8 cellular contexts compared by ENCODE assay signal in the genomic region with DNA sequence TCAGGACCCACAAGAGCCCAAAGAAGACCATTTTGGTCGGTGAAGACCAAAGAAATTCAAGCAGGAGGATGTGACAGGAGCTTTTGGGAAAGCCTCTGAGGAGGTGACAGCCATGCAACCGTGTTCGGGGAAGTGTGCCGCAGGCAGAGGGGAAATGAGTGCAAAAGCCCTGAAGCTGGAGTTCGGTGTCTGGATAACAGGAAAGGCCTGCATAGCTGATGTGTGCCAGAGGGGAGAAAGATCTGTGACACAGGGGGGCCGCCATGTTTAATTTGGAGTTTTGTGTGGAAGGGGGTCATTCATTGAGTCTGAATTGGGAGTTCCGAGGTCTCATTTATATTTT. TPM values are rescaled to one million over a fixed set of nuclear protein-coding genes. Genes with fewer than 3 reads are reported as not detected.
A peak's percentile ranks its signal among the peaks of the same experiment; 100 is the strongest.
DNase-seq lines count a peak whose midpoint lies in the region; ATAC-seq and TF ChIP-seq lines count a peak whose summit lies in the region.

No MANE protein-coding gene starts in this region.

- TF ChIP-seq CTCF in BJ (IDR thresholded peaks at IDR 0.05; ENCODE audit: insufficient read depth, low read depth, low read length) (no peak), HFFc6 (IDR thresholded peaks at IDR 0.05) (no peak), sigmoid colon (IDR thresholded peaks at IDR 0.05) (no peak)

- no peak for ATAC-seq in activated T-helper 17 cell treated with anti-CD3 and anti-CD28 coated beads, Interleukin-2, amount 50 U/mL, for 72 hours (replicated peaks)
- ATAC-seq in left ventricle myocardium superior: peak; percentile 2
- no peak for ATAC-seq in GM19463 (IDR thresholded peaks at IDR 0.05; ENCODE audit: unreplicated experiment)

- DNase-seq in BJ (ENCODE audit: low read depth) (no peak), HFFc6 (no peak), left ventricle myocardium superior (no peak), sigmoid colon (no peak), middle frontal gyrus (ENCODE audit: extremely low spot score, low spot score) (no peak), KG1 (lab: John Stamatoyannopoulos, UW) (no peak)

- POLR2A ChIA-PET in BJ (lab: Charles Lee): interaction anchor here (0.9 to 1.1 kb wide), 2 partner anchors 55 to 158 kb away, joined by 3 to 6 read pairs; a partner anchor contains a TSS

- no peaks in the 10 kb centered on the region for H3K9me3 ChIP-seq in sigmoid colon

- CTCF ChIA-PET in BJ (lab: Yijun Ruan, JAX): interaction anchor here (0.8 to 3.8 kb wide), 21 partner anchors 9 to 396 kb away, joined by 3 to 24 read pairs (median 4); a partner anchor contains a TSS

- H3K27ac Mint-ChIP-seq in HFFc6: peak overlapping the region; percentile 99
- peak overlapping the region; percentile 98 for H3K27ac Mint-ChIP-seq in activated T-helper 17 cell treated with anti-CD3 and anti-CD28 coated beads, Interleukin-2, amount 50 U/mL, for 72 hours

- H3K9me3 Mint-ChIP-seq in HFFc6: no peaks in the 10 kb centered on the region
- no peaks in the 10 kb centered on the region for H3K9me3 Mint-ChIP-seq in activated T-helper 17 cell treated with anti-CD3 and anti-CD28 coated beads, Interleukin-2, amount 50 U/mL, for 72 hours

- peak overlapping the region; percentile 92 to 99 (median 96) for H3K27ac ChIP-seq in sigmoid colon

- 4% methylated on average over 7 of the region's 7 CpGs for WGBS in sigmoid colon, 2 donors

- intact Hi-C loops in left ventricle myocardium superior (cut with micrococcal nuclease): loop anchor here (10.0 kb wide), 1 partner anchor 53 kb away; a partner anchor contains a TSS
- intact Hi-C loops in sigmoid colon (cut with DNase I): loop anchor here (1.0 to 10.0 kb wide), 7 partner anchors 53 to 833 kb away; a partner anchor contains a TSS

- peaks cover 79% of the 10 kb centered on the region for H3K4me1 Mint-ChIP-seq in HFFc6 (ENCODE audit: low read depth)
- peaks cover 47% of the 10 kb centered on the region for H3K4me1 Mint-ChIP-seq in activated T-helper 17 cell treated with anti-CD3 and anti-CD28 coated beads, Interleukin-2, amount 50 U/mL, for 72 hours

- H3K36me3 Mint-ChIP-seq in HFFc6 (ENCODE audit: low read depth): peaks cover 53% of the 10 kb centered on the region
- peaks cover 33% of the 10 kb centered on the region for H3K36me3 Mint-ChIP-seq in activated T-helper 17 cell treated with anti-CD3 and anti-CD28 coated beads, Interleukin-2, amount 50 U/mL, for 72 hours (ENCODE audit: low read depth)

- no peaks in the 10 kb centered on the region for H3K36me3 ChIP-seq in BJ (ENCODE audit: control insufficient read depth, insufficient read depth, low read length)
- no peaks in the 10 kb centered on the region for H3K36me3 ChIP-seq in sigmoid colon

- peaks cover 6% of the 10 kb centered on the region for H3K27me3 Mint-ChIP-seq in HFFc6 (ENCODE audit: insufficient read depth)
- no peaks in the 10 kb centered on the region for H3K27me3 Mint-ChIP-seq in activated T-helper 17 cell treated with anti-CD3 and anti-CD28 coated beads, Interleukin-2, amount 50 U/mL, for 72 hours

- H3K4me3 ChIP-seq in BJ (ENCODE audit: low read depth, low read length) (peak overlapping the region; percentile 68), sigmoid colon (peak overlapping the region; percentile 38 to 98 (median 95))

- H3K4me3 Mint-ChIP-seq in HFFc6: peak overlapping the region; percentile 97
- peak overlapping the region; percentile 99 for H3K4me3 Mint-ChIP-seq in activated T-helper 17 cell treated with anti-CD3 and anti-CD28 coated beads, Interleukin-2, amount 50 U/mL, for 72 hours

- peaks cover 0 to 59% (median 52%) of the 10 kb centered on the region in 4 donors for H3K4me1 ChIP-seq in sigmoid colon

- no peak for TF ChIP-seq EP300 in sigmoid colon (IDR thresholded peaks at IDR 0.05)

- H3K27me3 ChIP-seq in BJ (ENCODE audit: control insufficient read depth, insufficient read depth, low read length) (no peaks in the 10 kb centered on the region), sigmoid colon (no peaks in the 10 kb centered on the region)

- no peak for TF ChIP-seq POLR2A in sigmoid colon (IDR thresholded peaks at IDR 0.05)

RNA-seq across cellular contexts. Expression of a gene that starts 0.9 kb away (rescaled TPM):
- 30.4 and 54.9 TPM in 2 replicates for polyA plus RNA-seq in BJ (2011; rRNA removed)
- polyA minus RNA-seq in BJ (2011; rRNA and poly(A)+ RNA removed): 25.5 and 31.2 TPM in 2 replicates
- 10 to 100 TPM; 56.5 to 73.0 (median 63.5) TPM for total RNA-seq in HFFc6 (2021; fragmentation: NEBNext Ultra II Directional; extraction: Animal tissue kit (Norgen Biotek cat#: 25700))
- total RNA-seq in activated T-helper 17 cell treated with anti-CD3 and anti-CD28 coated beads, Interleukin-2, amount 50 U/mL, for 72 hours: 100 to 1,000 TPM in 1 of 2 donors, 10 to 100 TPM in 1; 67.6 to 144 TPM
- 24.5 TPM for total RNA-seq in left ventricle myocardium superior
- total RNA-seq in sigmoid colon: 10 to 100 TPM; 45.5 to 62.5 (median 55.7) TPM
- polyA plus RNA-seq in sigmoid colon: 10 to 100 TPM; 19.9 to 23.5 (median 22.8) TPM

RNA-seq across cellular contexts. Expression of a gene that starts 53.4 kb away (rescaled TPM):
- 36.4 and 82.8 TPM in 2 replicates for polyA plus RNA-seq in BJ (2011; rRNA removed)
- 21.4 and 21.6 TPM in 2 replicates for polyA minus RNA-seq in BJ (2011; rRNA and poly(A)+ RNA removed)
- total RNA-seq in HFFc6 (2021; fragmentation: NEBNext Ultra II Directional; extraction: Animal tissue kit (Norgen Biotek cat#: 25700)): 100 to 1,000 TPM; 151 to 193 (median 168) TPM
- 100 to 1,000 TPM; 275 to 288 TPM for total RNA-seq in activated T-helper 17 cell treated with anti-CD3 and anti-CD28 coated beads, Interleukin-2, amount 50 U/mL, for 72 hours
- total RNA-seq in left ventricle myocardium superior: 119 TPM
- total RNA-seq in sigmoid colon: 100 to 1,000 TPM; 134 to 177 (median 148) TPM
- 10 to 100 TPM; 36.5 to 85.5 (median 78.7) TPM for polyA plus RNA-seq in sigmoid colon

RNA-seq across cellular contexts. Expression of a gene that starts 55.3 kb away (rescaled TPM):
- polyA plus RNA-seq in BJ (2011; rRNA removed): 41.6 and 45.1 TPM in 2 replicates
- 18.6 and 24.5 TPM in 2 replicates for polyA minus RNA-seq in BJ (2011; rRNA and poly(A)+ RNA removed)
- total RNA-seq in HFFc6 (2021; fragmentation: NEBNext Ultra II Directional; extraction: Animal tissue kit (Norgen Biotek cat#: 25700)): 10 to 100 TPM; 38.8 to 49.0 (median 44.4) TPM
- total RNA-seq in activated T-helper 17 cell treated with anti-CD3 and anti-CD28 coated beads, Interleukin-2, amount 50 U/mL, for 72 hours: 10 to 100 TPM; 33.8 to 38.6 TPM
- total RNA-seq in left ventricle myocardium superior: 20.8 TPM
- total RNA-seq in sigmoid colon: 10 to 100 TPM; 25.3 to 35.2 (median 28.8) TPM
- polyA plus RNA-seq in sigmoid colon: 10 to 100 TPM; 34.9 to 54.0 (median 37.8) TPM
